Comparison of ENCODE assay signal across 34 cellular contexts in the genomic region with DNA sequence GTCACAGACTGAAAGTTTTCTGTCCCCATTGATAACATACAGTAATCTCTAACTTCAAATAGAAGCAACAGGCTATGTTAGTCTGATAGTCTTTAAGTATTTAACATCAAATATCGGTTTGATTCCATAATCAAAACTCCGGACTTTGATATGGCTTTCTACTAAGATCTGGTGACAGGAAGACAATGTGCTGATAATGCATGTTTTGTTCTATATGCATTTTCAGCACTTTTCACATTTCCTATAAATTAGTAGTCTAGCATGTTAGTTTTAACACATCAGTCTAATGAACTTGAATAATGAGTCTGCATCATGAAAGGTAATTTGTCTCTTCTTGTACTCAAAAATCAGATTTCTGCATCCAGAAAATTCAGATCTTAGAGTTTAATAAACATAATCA.
"Had no signal": no experiment of that assay in that cellular context is flagged by ENCODE, and none has a peak within 500 bp of the region (broad histone marks: within the 10 kb centered on the region; RNA-seq: fewer than 3 reads in every experiment).

No MANE protein-coding gene starts in this region.

- H3K4me1 Mint-ChIP-seq: activated naive CD4-positive, alpha-beta T cell treated with anti-CD3 and anti-CD28 coated beads, Interleukin-2, amount 10 ng/mL, durations not matched to agents 7 days and 5 days; activated naive CD8-positive, alpha-beta T cell treated with anti-CD3 and anti-CD28 coated beads, Interleukin-2, amount 10 ng/mL, durations not matched to agents 7 days and 5 days; central memory CD8-positive, alpha-beta T cell; nephron; stimulated activated memory B cell treated with anti-CD40 and anti-IgM and Interleukin-4, amounts not matched to agents 10 μg/mL and 1 μg/mL and 100 μg/mL, for 72 hours had no signal

- H3K4me1 ChIP-seq: foreskin keratinocyte, prostate gland, uterus had no signal

- DNase-seq: activated CD4-positive, alpha-beta T cell treated with anti-CD3 and anti-CD28 coated beads for 48 hours; activated CD4-positive, alpha-beta T cell treated with anti-CD3 and anti-CD28 coated beads, Interleukin-2, amount 50 U/mL, for 48 hours; activated CD8-positive, alpha-beta memory T cell treated with anti-CD3 and anti-CD28 coated beads for 24 hours; activated gamma-delta T cell; activated naive CD4-positive, alpha-beta T cell treated with anti-CD3 and anti-CD28 coated beads, Interleukin-2, amount 10 ng/mL, durations not matched to agents 7 days and 5 days; activated naive CD8-positive, alpha-beta T cell treated with anti-CD3 and anti-CD28 coated beads, Interleukin-2, amount 10 ng/mL, durations not matched to agents 7 days and 5 days; activated T-cell treated with anti-CD3 and anti-CD28 coated beads, Interleukin-2, amount 50 U/mL, for 1 hour; dermis blood vessel endothelial cell; effector CD4-positive, alpha-beta T cell; foreskin keratinocyte; heart right ventricle; left cardiac atrium; left ventricle myocardium superior; pancreas; retina; sigmoid colon; small intestine; stimulated activated CD4-positive, alpha-beta T cell treated with anti-CD3 and anti-CD28 coated beads, Interleukin-1b, Interleukin-23, amount 100 ng/mL, for 48 hours; stimulated activated CD4-positive, alpha-beta T cell treated with anti-CD3 and anti-CD28 coated beads, Interleukin-4, amount 100 ng/mL, for 4 hours; stimulated activated CD8-positive, alpha-beta memory T cell treated with anti-CD3 and anti-CD28 coated beads, Interleukin-4, amount 100 ng/mL, for 48 hours; stimulated activated naive CD8-positive, alpha-beta T cell treated with anti-CD3 and anti-CD28 coated beads, Interleukin-15, amount 100 ng/mL, for 72 hours; substantia nigra; T-helper 9 cell; uterus had no signal

- H3K9me3 Mint-ChIP-seq: central memory CD8-positive, alpha-beta T cell had no signal

- H3K36me3 ChIP-seq: pancreas, prostate gland, sigmoid colon, uterus had no signal

- H3K4me3 Mint-ChIP-seq: activated naive CD4-positive, alpha-beta T cell treated with anti-CD3 and anti-CD28 coated beads, Interleukin-2, amount 10 ng/mL, durations not matched to agents 7 days and 5 days; activated naive CD8-positive, alpha-beta T cell treated with anti-CD3 and anti-CD28 coated beads, Interleukin-2, amount 10 ng/mL, durations not matched to agents 7 days and 5 days; central memory CD8-positive, alpha-beta T cell; nephron; stimulated activated memory B cell treated with anti-CD40 and anti-IgM and Interleukin-4, amounts not matched to agents 10 μg/mL and 1 μg/mL and 100 μg/mL, for 72 hours; stimulated activated naive CD8-positive, alpha-beta T cell treated with anti-CD3 and anti-CD28 coated beads, Interleukin-15, amount 100 ng/mL, for 72 hours; T-helper 1 cell treated with Interleukin-12 subunit alpha and Interleukin-12 subunit beta and Interleukin-4 antibody, amounts not matched to agents 30 μg/mL and 1 μg/mL, for 36 hours; type B pancreatic cell had no signal

- H3K27ac Mint-ChIP-seq: activated naive CD4-positive, alpha-beta T cell treated with anti-CD3 and anti-CD28 coated beads, Interleukin-2, amount 10 ng/mL, durations not matched to agents 7 days and 5 days; activated naive CD8-positive, alpha-beta T cell treated with anti-CD3 and anti-CD28 coated beads, Interleukin-2, amount 10 ng/mL, durations not matched to agents 7 days and 5 days; nephron; stimulated activated memory B cell treated with anti-CD40 and anti-IgM and Interleukin-4, amounts not matched to agents 10 μg/mL and 1 μg/mL and 100 μg/mL, for 72 hours; stimulated activated naive CD8-positive, alpha-beta T cell treated with anti-CD3 and anti-CD28 coated beads, Interleukin-15, amount 100 ng/mL, for 72 hours; T-helper 1 cell treated with Interleukin-12 subunit alpha and Interleukin-12 subunit beta and Interleukin-4 antibody, amounts not matched to agents 30 μg/mL and 1 μg/mL, for 36 hours; type B pancreatic cell had no signal

- H3K4me3 ChIP-seq: esophagus muscularis mucosa, heart right ventricle, pancreas, prostate gland, sigmoid colon, uterus had no signal

- H3K27me3 ChIP-seq: esophagus muscularis mucosa, foreskin keratinocyte, heart right ventricle, pancreas, sigmoid colon, uterus had no signal

- ATAC-seq: foreskin keratinocyte; heart right ventricle; left cardiac atrium; left ventricle myocardium superior; stimulated activated memory B cell treated with anti-CD40 and anti-IgM and Interleukin-4, amounts not matched to agents 10 μg/mL and 1 μg/mL and 100 μg/mL, for 72 hours; stimulated activated naive CD8-positive, alpha-beta T cell treated with anti-CD3 and anti-CD28 coated beads, Interleukin-15, amount 100 ng/mL, for 72 hours had no signal

- H3K9me3 ChIP-seq: pancreas, prostate gland had no signal

- H3K27me3 Mint-ChIP-seq: activated naive CD4-positive, alpha-beta T cell treated with anti-CD3 and anti-CD28 coated beads, Interleukin-2, amount 10 ng/mL, durations not matched to agents 7 days and 5 days; activated naive CD8-positive, alpha-beta T cell treated with anti-CD3 and anti-CD28 coated beads, Interleukin-2, amount 10 ng/mL, durations not matched to agents 7 days and 5 days; central memory CD8-positive, alpha-beta T cell; stimulated activated memory B cell treated with anti-CD40 and anti-IgM and Interleukin-4, amounts not matched to agents 10 μg/mL and 1 μg/mL and 100 μg/mL, for 72 hours; stimulated activated naive CD8-positive, alpha-beta T cell treated with anti-CD3 and anti-CD28 coated beads, Interleukin-15, amount 100 ng/mL, for 72 hours; type B pancreatic cell had no signal

- FAIRE-seq: keratinocyte, pancreas, small intestine, TTC549 had no signal

- H3K27ac ChIP-seq: esophagus muscularis mucosa, foreskin keratinocyte, pancreas, prostate gland, sigmoid colon, uterus, VCaP had no signal
